13 cellular contexts compared by ENCODE assay signal in genomic region chr6:131510094-131510493, GRCh38.
A peak's percentile ranks its signal among the peaks of the same experiment; 100 is the strongest.
DNase-seq lines count a peak whose midpoint lies in the region; ATAC-seq and TF ChIP-seq lines count a peak whose summit lies in the region.
"Had no signal": no experiment of that assay in that cellular context is flagged by ENCODE, and none has a peak within 500 bp of the region (broad histone marks: within the 10 kb centered on the region; RNA-seq: fewer than 3 reads in every experiment).

No MANE protein-coding gene starts in this region.

- intact Hi-C loops in activated CD8-positive, alpha-beta T cell treated with anti-CD3 and anti-CD28 coated beads for 36 hours (cut with micrococcal nuclease): no loop called here
- intact Hi-C loops in sigmoid colon (cut with DNase I): no loop called here

- 82 to 89% methylated on average over 5 of the region's 5 CpGs for WGBS in sigmoid colon, 2 donors

- peaks cover 2% of the 10 kb centered on the region for H3K9me3 Mint-ChIP-seq in activated CD8-positive, alpha-beta T cell treated with anti-CD3 and anti-CD28 coated beads for 36 hours
- H3K9me3 Mint-ChIP-seq: activated T-helper 2 cell treated with anti-CD3 and anti-CD28 coated beads, Interferon-gamma antibody, Interleukin-2, Interleukin-4, amounts not matched to agents 10 μg/mL and 5 μg/mL and 100 μg/mL, durations not matched to agents 14 hours and 24 hours and 36 hours had no signal

- H3K9me3 ChIP-seq in sigmoid colon: peaks cover 0 to 2% (median under 1%) of the 10 kb centered on the region in 4 donors
- H3K9me3 ChIP-seq: psoas muscle had no signal

- H3K4me1 Mint-ChIP-seq in activated CD8-positive, alpha-beta T cell treated with anti-CD3 and anti-CD28 coated beads for 36 hours (ENCODE audit: low read depth): no peaks in the 10 kb centered on the region

- no peak overlapping the region for H3K27ac Mint-ChIP-seq in activated CD8-positive, alpha-beta T cell treated with anti-CD3 and anti-CD28 coated beads for 36 hours
- H3K27ac Mint-ChIP-seq: activated T-helper 2 cell treated with anti-CD3 and anti-CD28 coated beads, Interferon-gamma antibody, Interleukin-2, Interleukin-4, amounts not matched to agents 10 μg/mL and 5 μg/mL and 100 μg/mL, durations not matched to agents 14 hours and 24 hours and 36 hours had no signal

- H3K4me3 ChIP-seq in sigmoid colon: no peak overlapping the region
- H3K4me3 ChIP-seq: psoas muscle had no signal

- no peak overlapping the region for H3K27ac ChIP-seq in sigmoid colon
- H3K27ac ChIP-seq: epithelial cell of prostate, psoas muscle had no signal

- TF ChIP-seq POLR2A in sigmoid colon (IDR thresholded peaks at IDR 0.05): no peak

- H3K36me3 Mint-ChIP-seq in activated CD8-positive, alpha-beta T cell treated with anti-CD3 and anti-CD28 coated beads for 36 hours (ENCODE audit: low read depth): no peaks in the 10 kb centered on the region

- no peak overlapping the region for H3K4me3 Mint-ChIP-seq in activated CD8-positive, alpha-beta T cell treated with anti-CD3 and anti-CD28 coated beads for 36 hours

- TF ChIP-seq CTCF in activated CD8-positive, alpha-beta T cell treated with anti-CD3 and anti-CD28 coated beads for 36 hours (IDR thresholded peaks at IDR 0.05): no peak
- no peak for TF ChIP-seq CTCF in sigmoid colon (IDR thresholded peaks at IDR 0.05)

- peak; percentile 20 for DNase-seq in NOMO-1 treated with DMSO at 0.1 percent for 48 hours (lab: John Stamatoyannopoulos, UW; ENCODE audit: unreplicated experiment)
- no peak for DNase-seq in NOMO-1 (lab: John Stamatoyannopoulos, UW; ENCODE audit: unreplicated experiment in 2 of 2)
- peak; percentile 83 for DNase-seq in NCI-H748 (lab: John Stamatoyannopoulos, UW; ENCODE audit: unreplicated experiment)
- DNase-seq in stimulated activated CD4-positive, alpha-beta T cell treated with anti-CD3 and anti-CD28 coated beads, Interleukin-15, amount 100 ng/mL, for 24 hours: no peak
- DNase-seq in activated CD8-positive, alpha-beta T cell treated with anti-CD3 and anti-CD28 coated beads for 36 hours: no peak
- DNase-seq in sigmoid colon: no peak
- DNase-seq: IMR-90, midbrain, psoas muscle had no signal

- no peaks in the 10 kb centered on the region for H3K4me1 ChIP-seq in sigmoid colon
- H3K4me1 ChIP-seq: psoas muscle had no signal

- no peaks in the 10 kb centered on the region for H3K36me3 ChIP-seq in sigmoid colon

- H3K27me3 ChIP-seq in sigmoid colon: no peaks in the 10 kb centered on the region

- ATAC-seq in HG03045 (IDR thresholded peaks at IDR 0.05; ENCODE audit: unreplicated experiment): peak; percentile 66
- ATAC-seq in activated CD8-positive, alpha-beta T cell treated with anti-CD3 and anti-CD28 coated beads for 36 hours: no peak
- no peak for ATAC-seq in HG03571 (IDR thresholded peaks at IDR 0.05; ENCODE audit: unreplicated experiment)
- ATAC-seq: psoas muscle had no signal

- CTCF ChIA-PET in activated CD8-positive, alpha-beta T cell treated with anti-CD3 and anti-CD28 coated beads for 36 hours (lab: Charles Lee): no interaction called here

- POLR2A ChIA-PET in activated CD8-positive, alpha-beta T cell treated with anti-CD3 and anti-CD28 coated beads for 36 hours (lab: Charles Lee): no interaction called here

- no peak for TF ChIP-seq EP300 in sigmoid colon (IDR thresholded peaks at IDR 0.05)

- no peaks in the 10 kb centered on the region for H3K27me3 Mint-ChIP-seq in activated CD8-positive, alpha-beta T cell treated with anti-CD3 and anti-CD28 coated beads for 36 hours

Comparison
In these comparisons a context has a peak if more than half of its experiments do, and no peak if none do; other contexts are left out.
1. DNase-seq: peak in NOMO-1 treated with DMSO at 0.1 percent for 48 hours (single experiment) and NCI-H748 (single experiment); none in NOMO-1 (0 of 2), stimulated activated CD4-positive, alpha-beta T cell treated with anti-CD3 and anti-CD28 coated beads, Interleukin-15, amount 100 ng/mL, for 24 hours (single experiment), activated CD8-positive, alpha-beta T cell treated with anti-CD3 and anti-CD28 coated beads for 36 hours (single experiment) and sigmoid colon (single experiment).